Comparison of ENCODE assay signal across 16 cellular contexts in the genomic region with DNA sequence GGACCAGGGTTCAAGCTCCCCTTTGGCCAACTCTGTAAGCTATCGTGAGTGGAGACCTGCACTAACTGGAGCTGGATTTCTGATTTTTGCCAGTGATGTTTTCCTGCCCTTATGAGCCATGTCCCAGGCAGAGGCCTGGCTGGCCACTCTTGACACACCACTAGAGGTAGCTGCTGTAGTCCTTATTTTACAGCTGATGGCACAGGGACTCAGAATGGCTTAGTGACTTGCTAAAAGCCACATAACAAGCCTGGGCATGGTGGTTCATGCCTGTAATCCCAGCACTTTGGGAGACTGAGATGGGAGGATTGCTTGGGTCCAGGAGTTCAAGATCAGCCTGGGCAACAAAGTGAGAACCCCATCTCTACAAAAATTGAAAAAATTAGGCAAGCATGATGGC. TPM values are rescaled to one million over a fixed set of nuclear protein-coding genes. Genes with fewer than 3 reads are reported as not detected.
DNase-seq lines count a peak whose midpoint lies in the region; ATAC-seq, FAIRE-seq and TF ChIP-seq lines count a peak whose summit lies in the region.
"Had no signal": no experiment of that assay in that cellular context is flagged by ENCODE, and none has a peak within 500 bp of the region (broad histone marks: within the 10 kb centered on the region; RNA-seq: fewer than 3 reads in every experiment).

No MANE protein-coding gene starts in this region.

- peaks cover 6% of the 10 kb centered on the region for H3K27me3 Mint-ChIP-seq in WTC11 (ENCODE audit: low read depth)
- H3K27me3 Mint-ChIP-seq: activated naive CD8-positive, alpha-beta T cell had no signal

- intact Hi-C loops in kidney (cut with DNase I) = no loop called here
- intact Hi-C loops in posterior cingulate gyrus (cut with DNase I) = no loop called here

- H3K27ac Mint-ChIP-seq in WTC11 = no peak overlapping the region
- H3K27ac Mint-ChIP-seq: activated naive CD8-positive, alpha-beta T cell; natural killer cell had no signal

- no peaks in the 10 kb centered on the region for H3K4me1 ChIP-seq in kidney (ENCODE audit: control insufficient read depth in 1 of 2, insufficient read depth in 1 of 2, low read depth in 1 of 2, low read length in 2 of 2)

- H3K4me3 Mint-ChIP-seq in WTC11 = no peak overlapping the region
- H3K4me3 Mint-ChIP-seq: activated naive CD8-positive, alpha-beta T cell; natural killer cell had no signal

- ATAC-seq in WTC11 = peak; percentile 80
- ATAC-seq: natural killer cell; stimulated activated naive CD8-positive, alpha-beta T cell treated with anti-CD3 and anti-CD28 coated beads, Interleukin-15, Interleukin-2, amounts not matched to agents 100 U/mL and 50 U/mL, for 24 hours had no signal

- POLR2A ChIA-PET in WTC11 (lab: Charles Lee) = no interaction called here

- no peak overlapping the region for H3K27ac ChIP-seq in kidney (ENCODE audit: low read depth in 2 of 2, low read length in 2 of 2)

- in situ Hi-C loops in Caki2 (cut with HindIII; ENCODE audit: low pct_unique_long_range_greater_than_20kb, low sequenced_read_pairs) = no loop called here

- H3K9me3 ChIP-seq in kidney (ENCODE audit: control insufficient read depth in 1 of 2, low read length in 2 of 2) = no peaks in the 10 kb centered on the region

- TF ChIP-seq CTCF in WTC11 (IDR thresholded peaks at IDR 0.05) = no peak
- no peak for TF ChIP-seq CTCF in kidney (IDR thresholded peaks at IDR 0.05; ENCODE audit: borderline replicate concordance, extremely low read depth, insufficient read depth)

- CTCF ChIA-PET in WTC11 (lab: Charles Lee) = interaction anchor here (0.5 to 1.3 kb wide), 9 partner anchors 8 to 1265 kb away, joined by 3 to 4 read pairs (median 3); no protein-coding TSS in a partner anchor

- H3K9me3 Mint-ChIP-seq in WTC11 = peaks cover 3% of the 10 kb centered on the region; the same call in 1 of the 2 replicates
- H3K9me3 Mint-ChIP-seq: natural killer cell had no signal

- no peak overlapping the region for H3K9ac ChIP-seq in kidney (ENCODE audit: low read length in 2 of 2)

- DNase-seq in Caki2 (ENCODE audit: low read depth) (peak; percentile 24), HTR-8/SVneo (ENCODE audit: insufficient read length, low spot score) (peak; percentile 41), WTC11 (ENCODE audit: low spot score) (no peak), lung microvascular endothelial cell (ENCODE audit: low read depth in 2 of 2) (peak; percentile 14 to 49), cerebellum (ENCODE audit: low spot score) (no peak), kidney (no peak), posterior cingulate gyrus (no peak)
- DNase-seq in activated CD4-positive, alpha-beta T cell treated with anti-CD3 and anti-CD28 coated beads for 4 hours = no peak
- DNase-seq: effector CD8-positive, alpha-beta T cell; HCEC 1CT; natural killer cell; NCI-H1930; SHP77; stimulated activated naive CD8-positive, alpha-beta T cell treated with anti-CD3 and anti-CD28 coated beads, Interleukin-15, Interleukin-2, amounts not matched to agents 100 U/mL and 50 U/mL, for 24 hours had no signal

- no peaks in the 10 kb centered on the region for H3K36me3 ChIP-seq in kidney (ENCODE audit: control insufficient read depth in 1 of 2, insufficient read depth in 2 of 2, low read length in 2 of 2)

- no peaks in the 10 kb centered on the region; the same call in 1 of the 2 replicates for H3K4me1 Mint-ChIP-seq in WTC11

- no peak overlapping the region for H3K4me3 ChIP-seq in kidney (ENCODE audit: low read length in 2 of 2)

- FAIRE-seq in HTR-8/SVneo (lab: Jason Lieb, UNC) (no peak), kidney (lab: Jason Lieb, UNC) (no peak)
- FAIRE-seq: G401.6 had no signal

- no peaks in the 10 kb centered on the region for H3K36me3 Mint-ChIP-seq in WTC11
- H3K36me3 Mint-ChIP-seq: activated naive CD8-positive, alpha-beta T cell; natural killer cell had no signal

TF ChIP-seq in WTC11, 78 proteins besides CTCF, POLR2A, EP300 and RAD21:
- TF ChIP-seq ELF4 (CRISPR knock-in tag; IDR thresholded peaks at IDR 0.05; ENCODE audit: low read depth) = no peak
- no peak for TF ChIP-seq ATF2 (CRISPR knock-in tag; IDR thresholded peaks at IDR 0.05; ENCODE audit: borderline replicate concordance, low read depth)
- TF ChIP-seq, protein P1, sequence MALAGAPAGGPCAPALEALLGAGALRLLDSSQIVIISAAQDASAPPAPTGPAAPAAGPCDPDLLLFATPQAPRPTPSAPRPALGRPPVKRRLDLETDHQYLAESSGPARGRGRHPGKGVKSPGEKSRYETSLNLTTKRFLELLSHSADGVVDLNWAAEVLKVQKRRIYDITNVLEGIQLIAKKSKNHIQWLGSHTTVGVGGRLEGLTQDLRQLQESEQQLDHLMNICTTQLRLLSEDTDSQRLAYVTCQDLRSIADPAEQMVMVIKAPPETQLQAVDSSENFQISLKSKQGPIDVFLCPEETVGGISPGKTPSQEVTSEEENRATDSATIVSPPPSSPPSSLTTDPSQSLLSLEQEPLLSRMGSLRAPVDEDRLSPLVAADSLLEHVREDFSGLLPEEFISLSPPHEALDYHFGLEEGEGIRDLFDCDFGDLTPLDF (CRISPR knock-in tag; IDR thresholded peaks at IDR 0.05) = no peak
- no peak for TF ChIP-seq NFYB (CRISPR knock-in tag; conservative IDR thresholded peaks at IDR 0.05; ENCODE audit: low read depth)
- TF ChIP-seq ZNF423 (CRISPR knock-in tag; IDR thresholded peaks at IDR 0.05) = no peak
TF ChIP-seq in WTC11: peak in this region for 0.

RNA-seq across cellular contexts. Expression of gene CYTL1, which starts 33.4 kb away (rescaled TPM):
- total RNA-seq in Caki2 (2014; rRNA removed; shearing (Covaris generic); ENCODE audit: low replicate concordance) = not detected in 2 replicates
- total RNA-seq in WTC11 (2021) = 3.2 to 7.9 TPM (median 7.1 TPM) in 3 replicates
- total RNA-seq in lung microvascular endothelial cell = 4.6 and 17.0 TPM in 2 replicates
- 0.91 TPM for total RNA-seq in cerebellum
- total RNA-seq in kidney = 1.7 TPM
- not detected for polyA plus RNA-seq in kidney (ENCODE audit: insufficient read depth, low read depth, low replicate concordance)

Comparison
In these comparisons a context has a peak if more than half of its experiments do, and no peak if none do; other contexts are left out.
1. DNase-seq: peak in Caki2 (single experiment), HTR-8/SVneo (single experiment) and lung microvascular endothelial cell (2 of 2); none in WTC11 (single experiment), cerebellum (single experiment), kidney (single experiment), activated CD4-positive, alpha-beta T cell treated with anti-CD3 and anti-CD28 coated beads for 4 hours (0 of 2) and posterior cingulate gyrus (0 of 10).